Comparison of ENCODE assay signal across 9 cellular contexts in the genomic region with DNA sequence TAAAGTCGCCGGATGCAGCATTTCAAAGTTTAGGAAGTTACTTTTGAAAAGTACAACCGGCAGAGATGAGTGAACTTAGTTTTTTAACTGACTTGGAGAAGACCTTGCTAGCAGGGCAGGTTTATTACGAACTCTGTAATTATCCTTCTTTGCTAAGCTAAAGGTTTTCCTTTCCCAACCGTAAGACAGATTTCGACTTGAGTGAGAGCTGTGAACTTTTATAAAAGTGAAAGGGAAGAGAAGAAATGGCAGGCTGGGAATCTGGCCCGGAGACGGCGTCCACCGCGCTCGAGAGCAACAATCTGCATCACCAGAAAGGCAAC. TPM values are rescaled to one million over a fixed set of nuclear protein-coding genes. Genes with fewer than 3 reads are reported as not detected.
A peak's percentile ranks its signal among the peaks of the same experiment; 100 is the strongest.
DNase-seq lines count a peak whose midpoint lies in the region; ATAC-seq and TF ChIP-seq lines count a peak whose summit lies in the region.
"Had no signal": no experiment of that assay in that cellular context is flagged by ENCODE, and none has a peak within 500 bp of the region (broad histone marks: within the 10 kb centered on the region; RNA-seq: fewer than 3 reads in every experiment).

No MANE protein-coding gene starts in this region.

- H3K36me3 ChIP-seq in SK-N-MC (ENCODE audit: insufficient read depth, low read length) (0 out of 2 replicates have a peak, but pooled peaks cover 7% of the 10 kb centered on the region), gastroesophageal sphincter (no peaks in the 10 kb centered on the region), smooth muscle cell (ENCODE audit: low read depth) (no peaks in the 10 kb centered on the region)

- no peak for DNase-seq in T-helper 1 cell
- DNase-seq in SK-N-MC (ENCODE audit: low read depth, low spot score) = no peak
- no peak for DNase-seq in smooth muscle cell (lab: John Stamatoyannopoulos, UW; ENCODE audit: unreplicated experiment)
- no peak for DNase-seq in DMS79 (lab: John Stamatoyannopoulos, UW)
- DNase-seq in cerebellar nuclear complex (lab: John Stamatoyannopoulos, UW) = no peak
- DNase-seq: DND-41 had no signal

- TF ChIP-seq CTCF in gastroesophageal sphincter (IDR thresholded peaks at IDR 0.05) = no peak
- TF ChIP-seq CTCF in smooth muscle cell (IDR thresholded peaks at IDR 0.05; ENCODE audit: borderline replicate concordance, insufficient read depth, poor library complexity, severe bottlenecking) = no peak

- H4K20me1 ChIP-seq in smooth muscle cell (ENCODE audit: low read depth) = peaks cover 4% of the 10 kb centered on the region

- peaks cover 70% of the 10 kb centered on the region for H3K27me3 Mint-ChIP-seq in T-helper 1 cell treated with Interleukin-12 subunit alpha and Interleukin-12 subunit beta and Interleukin-4 antibody, amounts not matched to agents 30 μg/mL and 1 μg/mL, for 36 hours (ENCODE audit: low read depth)

- no peak for TF ChIP-seq EP300 in gastroesophageal sphincter (IDR thresholded peaks at IDR 0.05)

- ATAC-seq in gastroesophageal sphincter (no peak), HG03521 (IDR thresholded peaks at IDR 0.05; ENCODE audit: unreplicated experiment) (no peak)

- peak overlapping the region; percentile 84 for H3K4me2 ChIP-seq in smooth muscle cell

- H3K4me3 ChIP-seq in SK-N-MC (peak overlapping the region; percentile 73), gastroesophageal sphincter (peak overlapping the region; percentile 45 to 89), smooth muscle cell (peak overlapping the region; percentile 78)

- TF ChIP-seq POLR2A in gastroesophageal sphincter (IDR thresholded peaks at IDR 0.05) = no peak

- H3K27ac Mint-ChIP-seq in T-helper 1 cell treated with Interleukin-12 subunit alpha and Interleukin-12 subunit beta and Interleukin-4 antibody, amounts not matched to agents 30 μg/mL and 1 μg/mL, for 36 hours = no peak overlapping the region

- H3K27ac ChIP-seq in SK-N-MC (peak overlapping the region; percentile 8), gastroesophageal sphincter (peak overlapping the region; percentile 60 to 100 (median 99)), smooth muscle cell (ENCODE audit: low read depth) (peak overlapping the region; percentile 85)

- peak overlapping the region; percentile 91 for H2AFZ ChIP-seq in smooth muscle cell (ENCODE audit: low read depth)

- H3K4me1 ChIP-seq in gastroesophageal sphincter (peaks cover 0 to 32% (median 7%) of the 10 kb centered on the region in 3 donors), smooth muscle cell (ENCODE audit: low read depth) (peaks cover 17% of the 10 kb centered on the region)

- peak overlapping the region; percentile 74 for H3K9ac ChIP-seq in SK-N-MC (ENCODE audit: insufficient read length)
- peak overlapping the region; percentile 84 for H3K9ac ChIP-seq in smooth muscle cell (ENCODE audit: low read depth)

- H3K4me1 Mint-ChIP-seq in T-helper 1 cell treated with Interleukin-12 subunit alpha and Interleukin-12 subunit beta and Interleukin-4 antibody, amounts not matched to agents 30 μg/mL and 1 μg/mL, for 36 hours (ENCODE audit: low read depth) = peaks cover 6% of the 10 kb centered on the region

- H3F3A ChIP-seq in smooth muscle cell (ENCODE audit: low read depth) = peaks cover 15% of the 10 kb centered on the region

- peaks cover 47% of the 10 kb centered on the region for H3K79me2 ChIP-seq in smooth muscle cell (ENCODE audit: low read depth)

- H3K27me3 ChIP-seq in gastroesophageal sphincter = no peaks in the 10 kb centered on the region
- no peaks in the 10 kb centered on the region for H3K27me3 ChIP-seq in smooth muscle cell (ENCODE audit: low read depth)

- H3K36me3 Mint-ChIP-seq in T-helper 1 cell treated with Interleukin-12 subunit alpha and Interleukin-12 subunit beta and Interleukin-4 antibody, amounts not matched to agents 30 μg/mL and 1 μg/mL, for 36 hours (ENCODE audit: low read depth) = peaks cover 2% of the 10 kb centered on the region

- H3K9me3 Mint-ChIP-seq in T-helper 1 cell treated with Interleukin-12 subunit alpha and Interleukin-12 subunit beta and Interleukin-4 antibody, amounts not matched to agents 30 μg/mL and 1 μg/mL, for 36 hours = no peaks in the 10 kb centered on the region

- 2 to 4% methylated on average over 6 to 12 of the region's 12 CpGs for WGBS in gastroesophageal sphincter (ENCODE audit: low coverage in 1 of 2), 2 donors
- WGBS in smooth muscle cell (ENCODE audit: low lambda C conversion rate) = 14% methylated on average over 12 of the region's 12 CpGs

- peak overlapping the region; percentile 77 for H3K4me3 Mint-ChIP-seq in T-helper 1 cell treated with Interleukin-12 subunit alpha and Interleukin-12 subunit beta and Interleukin-4 antibody, amounts not matched to agents 30 μg/mL and 1 μg/mL, for 36 hours

- H3K9me3 ChIP-seq in SK-N-MC (ENCODE audit: low read depth, low read length) = no peaks in the 10 kb centered on the region
- H3K9me3 ChIP-seq in gastroesophageal sphincter = no peaks in the 10 kb centered on the region
- no peaks in the 10 kb centered on the region for H3K9me3 ChIP-seq in smooth muscle cell (replicated peaks; ENCODE audit: low read depth)

RNA-seq across cellular contexts. Expression of a gene that starts 0.7 kb away (rescaled TPM):
- total RNA-seq in gastroesophageal sphincter = 100 to 1,000 TPM; 184 to 272 (median 208) TPM
- total RNA-seq in smooth muscle cell = 181 and 191 TPM in 2 replicates
- 63.0 and 66.9 TPM in 2 replicates for polyA plus RNA-seq in smooth muscle cell

Comparison
In these comparisons a context has a peak if more than half of its experiments do, and no peak if none do; other contexts are left out.
1. H3K27ac ChIP-seq: peak in every context shown above with its lines; median percentile 99 in gastroesophageal sphincter; 85 in smooth muscle cell; 8 in SK-N-MC.